5 cellular contexts compared by ENCODE assay signal in the genomic region with DNA sequence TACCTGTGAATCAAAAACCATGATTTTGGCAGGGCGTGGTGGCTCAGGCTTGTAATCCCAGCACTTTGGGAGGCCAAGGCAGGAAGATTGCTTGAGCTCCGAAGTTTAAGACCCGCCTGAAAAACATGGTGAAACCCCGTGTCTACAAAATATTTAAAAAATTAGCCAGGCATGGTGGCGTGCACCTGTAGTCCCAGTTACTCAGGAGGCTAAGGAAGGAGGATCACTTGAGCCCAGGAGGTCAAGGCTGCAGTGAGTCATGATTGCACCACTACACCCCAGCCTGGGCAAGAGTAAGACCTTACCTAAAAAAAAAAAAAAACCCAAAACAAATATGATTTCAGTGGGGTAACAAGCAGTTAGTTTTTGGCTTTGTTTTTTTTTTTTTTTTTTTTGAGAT. TPM values are rescaled to one million over a fixed set of nuclear protein-coding genes. Genes with fewer than 3 reads are reported as not detected.
A peak's percentile ranks its signal among the peaks of the same experiment; 100 is the strongest.
DNase-seq lines count a peak whose midpoint lies in the region.
"Not testable (repeated sequence)": the region's sequence is repeated elsewhere in the genome, so short reads cannot be mapped to it uniquely, and the experiment has no call there.
"Had no signal": no experiment of that assay in that cellular context is flagged by ENCODE, and none has a peak within 500 bp of the region (broad histone marks: within the 10 kb centered on the region; RNA-seq: fewer than 3 reads in every experiment).

No MANE protein-coding gene starts in this region.

- H3K4me2 ChIP-seq in trophoblast cell (ENCODE audit: low read length), result not testable (repeated sequence)

- H3K4me3 ChIP-seq in trophoblast cell (ENCODE audit: low read depth, low read length), result not testable (repeated sequence)

- H3K9me3 ChIP-seq in trophoblast cell (ENCODE audit: insufficient read depth, low read depth, low read length), result not testable (repeated sequence)

- H3K36me3 ChIP-seq in trophoblast cell (ENCODE audit: control insufficient read depth in 1 of 2, insufficient read depth in 2 of 2, low read length in 2 of 2), result not testable (repeated sequence)

- not testable (repeated sequence) for H3K27me3 ChIP-seq in trophoblast cell (ENCODE audit: insufficient read depth, low read length)

- H3K23ac ChIP-seq in trophoblast cell (ENCODE audit: low read length), result not testable (repeated sequence)

- H3K79me1 ChIP-seq in trophoblast cell (ENCODE audit: low read length), result not testable (repeated sequence)

- H3K4ac ChIP-seq in trophoblast cell (ENCODE audit: low read depth, low read length), result not testable (repeated sequence)

- not testable (repeated sequence) for H3K14ac ChIP-seq in trophoblast cell (ENCODE audit: low read length)

- not testable (repeated sequence) for H2AFZ ChIP-seq in trophoblast cell (ENCODE audit: insufficient read depth, low read length, poor library complexity)

- not testable (repeated sequence) for H2BK12ac ChIP-seq in trophoblast cell (ENCODE audit: low read length)

- H2BK120ac ChIP-seq in trophoblast cell (ENCODE audit: insufficient read depth, low read length, poor library complexity), result not testable (repeated sequence)

- H4K8ac ChIP-seq in trophoblast cell (ENCODE audit: low read depth, low read length), result not testable (repeated sequence)

- WGBS in trophoblast cell (ENCODE audit: extremely low coverage, insufficient coverage, insufficient read length), result no CpG with 5 or more reads among the region's 5 CpGs

- DNase-seq in trophoblast cell, result peak; percentile 54 to 71

- H4K91ac ChIP-seq in trophoblast cell (ENCODE audit: low read depth, low read length), result not testable (repeated sequence)

- H3K79me2 ChIP-seq in trophoblast cell (ENCODE audit: control insufficient read depth, insufficient read depth, low read length, poor library complexity), result not testable (repeated sequence)

- H2BK5ac ChIP-seq in trophoblast cell (ENCODE audit: low read depth, low read length, poor library complexity), result not testable (repeated sequence)

- H4K12ac ChIP-seq in trophoblast cell (ENCODE audit: low read depth, low read length), result not testable (repeated sequence)

- not testable (repeated sequence) for H2AK5ac ChIP-seq in trophoblast cell (ENCODE audit: low read length)

- H3K27ac ChIP-seq in trophoblast cell (ENCODE audit: low read depth, low read length), result not testable (repeated sequence)

- not testable (repeated sequence) for H3K18ac ChIP-seq in trophoblast cell (ENCODE audit: low read length)

- H3K9ac ChIP-seq in trophoblast cell (ENCODE audit: low read length), result not testable (repeated sequence)

- H3K4me1 ChIP-seq in trophoblast cell (ENCODE audit: control insufficient read depth in 1 of 2, insufficient read depth in 2 of 2, low read length in 2 of 2), result not testable (repeated sequence)

RNA-seq across cellular contexts. Expression of a gene that starts 54.7 kb away (rescaled TPM):
- polyA plus RNA-seq in trophoblast cell (2013), result 0.01 and 0.03 TPM in 2 replicates
- polyA plus RNA-seq: A549, AG04450, BJ, CD14-positive monocyte had no signal
